ENCODE assay signal across 8 cellular contexts in genomic region chr6:36682328-36683144, GRCh38. TPM values are rescaled to one million over a fixed set of nuclear protein-coding genes. Genes with fewer than 3 reads are reported as not detected.
DNase-seq lines count a peak whose midpoint lies in the region; ATAC-seq and TF ChIP-seq lines count a peak whose summit lies in the region.

No MANE protein-coding gene starts in this region.

- no peaks in the 10 kb centered on the region for H3K9me3 Mint-ChIP-seq in stimulated activated naive CD8-positive, alpha-beta T cell treated with anti-CD3 and anti-CD28 coated beads, Interleukin-15, amount 100 ng/mL, for 72 hours

- H3K27ac Mint-ChIP-seq in stimulated activated naive CD8-positive, alpha-beta T cell treated with anti-CD3 and anti-CD28 coated beads, Interleukin-15, amount 100 ng/mL, for 72 hours = peak overlapping the region in 1 of 2 donors; percentile 80

- intact Hi-C loops in ascending aorta (cut with DNase I) (no loop called here), dorsolateral prefrontal cortex (cut with DNase I) (loop anchor here (5.0 kb wide), 3 partner anchors 75 to 380 kb away; partner anchors contain the start of gene STK38 (in 1 of the 2))

- H3K4me1 Mint-ChIP-seq in stimulated activated naive CD8-positive, alpha-beta T cell treated with anti-CD3 and anti-CD28 coated beads, Interleukin-15, amount 100 ng/mL, for 72 hours = peaks cover 64% of the 10 kb centered on the region

- peaks cover 57 to 60% of the 10 kb centered on the region in 2 donors for H3K36me3 ChIP-seq in ascending aorta

- peak; percentile 69 for DNase-seq in GM13976 (ENCODE audit: low spot score)
- DNase-seq in LHCN-M2 (ENCODE audit: low read depth) = peak; percentile 67
- peak; percentile 55 for DNase-seq in SHP77 treated with DMSO at 0.1 percent for 48 hours (lab: John Stamatoyannopoulos, UW)
- no peak for DNase-seq in ascending aorta (ENCODE audit: low spot score in 2 of 2)
- peak; percentile 42 to 44 for DNase-seq in lung microvascular endothelial cell (ENCODE audit: low read depth in 2 of 2)
- DNase-seq in stimulated activated naive CD8-positive, alpha-beta T cell treated with anti-CD3 and anti-CD28 coated beads, Interleukin-15, amount 100 ng/mL, for 72 hours = peak; percentile 24 to 74
- no peak for DNase-seq in dorsolateral prefrontal cortex

- TF ChIP-seq CTCF in GM13976 (IDR thresholded peaks at IDR 0.05; ENCODE audit: borderline replicate concordance, control extremely low read depth, extremely low read depth, insufficient read depth, missing control alignments) = no peak
- no peak for TF ChIP-seq CTCF in ascending aorta (IDR thresholded peaks at IDR 0.05)
- TF ChIP-seq CTCF in dorsolateral prefrontal cortex (IDR thresholded peaks at IDR 0.05 in 54 of 56, conservative IDR thresholded peaks at IDR 0.05 in 2 of 56; ENCODE audit: low read depth in 1 of 56, partially characterized antibody in 56 of 56) = no peak

- H3K27ac ChIP-seq in ascending aorta (peak overlapping the region; percentile 45 to 100), dorsolateral prefrontal cortex (peak overlapping the region in 6 of 59 donors; percentile 6 to 46 (median 26))

- no peaks in the 10 kb centered on the region for H3K9me3 ChIP-seq in ascending aorta

- in situ Hi-C loops in GM13976 (cut with MboI; ENCODE audit: low sequenced_read_pairs, unreplicated experiment) = loop anchor here (10.0 kb wide), 1 partner anchor 58 kb away; no protein-coding TSS in a partner anchor

- H3K4me3 ChIP-seq in ascending aorta (peak overlapping the region; percentile 12 to 75), dorsolateral prefrontal cortex (peak overlapping the region in 1 of 59 donors; percentile 83)

- H3K4me1 ChIP-seq in ascending aorta = peaks cover 12 to 25% of the 10 kb centered on the region in 2 donors

- peak; percentile 57 for ATAC-seq in stimulated activated naive CD8-positive, alpha-beta T cell treated with anti-CD3 and anti-CD28 coated beads, Interleukin-15, amount 100 ng/mL, for 72 hours
- no peak for ATAC-seq in HG03139 (IDR thresholded peaks at IDR 0.05; ENCODE audit: unreplicated experiment)

- H3K27me3 Mint-ChIP-seq in stimulated activated naive CD8-positive, alpha-beta T cell treated with anti-CD3 and anti-CD28 coated beads, Interleukin-15, amount 100 ng/mL, for 72 hours = peaks cover 8% of the 10 kb centered on the region

- peak overlapping the region; percentile 11 to 62 for H3K4me3 Mint-ChIP-seq in stimulated activated naive CD8-positive, alpha-beta T cell treated with anti-CD3 and anti-CD28 coated beads, Interleukin-15, amount 100 ng/mL, for 72 hours

- no peaks in the 10 kb centered on the region for H3K27me3 ChIP-seq in ascending aorta
- H3K27me3 ChIP-seq in dorsolateral prefrontal cortex = no peaks in the 10 kb centered on the region

RNA-seq across cellular contexts. Expression of gene CDKN1A, which starts 4.0 kb away (rescaled TPM):
- 560 and 669 TPM in 2 replicates for total RNA-seq in LHCN-M2 (2014; rRNA removed)
- 537 TPM for polyA plus RNA-seq in LHCN-M2 (2012)
- total RNA-seq in ascending aorta = 353 TPM
- total RNA-seq in lung microvascular endothelial cell = 64.1 and 90.7 TPM in 2 replicates
- 100 to 1,000 TPM in 9 of 120 experiments, 10 to 100 TPM in 110, 1 to 10 TPM in 1; 8.3 to 193 (median 29.3) TPM for total RNA-seq in dorsolateral prefrontal cortex

RNA-seq across cellular contexts. Expression of gene RAB44, which starts 15.1 kb away (rescaled TPM):
- total RNA-seq in LHCN-M2 (2014; rRNA removed) (not detected in 2 replicates), ascending aorta (0.21 TPM), lung microvascular endothelial cell (not detected in 2 replicates), dorsolateral prefrontal cortex (under 1 TPM in 6 of 120 experiments, not detected in 114; 0.10 to 0.37 (median 0.15) TPM)
- polyA plus RNA-seq in LHCN-M2 (2012) = 0.04 TPM

Comparison
In these comparisons a context has a peak if more than half of its experiments do, and no peak if none do; other contexts are left out.
1. DNase-seq: peak in GM13976 (single experiment), LHCN-M2 (single experiment), SHP77 treated with DMSO at 0.1 percent for 48 hours (single experiment), lung microvascular endothelial cell (2 of 2) and stimulated activated naive CD8-positive, alpha-beta T cell treated with anti-CD3 and anti-CD28 coated beads, Interleukin-15, amount 100 ng/mL, for 72 hours (2 of 2); none in ascending aorta (0 of 2) and dorsolateral prefrontal cortex (0 of 10).